ENCODE assay signal across 1 cellular context in the genomic region with DNA sequence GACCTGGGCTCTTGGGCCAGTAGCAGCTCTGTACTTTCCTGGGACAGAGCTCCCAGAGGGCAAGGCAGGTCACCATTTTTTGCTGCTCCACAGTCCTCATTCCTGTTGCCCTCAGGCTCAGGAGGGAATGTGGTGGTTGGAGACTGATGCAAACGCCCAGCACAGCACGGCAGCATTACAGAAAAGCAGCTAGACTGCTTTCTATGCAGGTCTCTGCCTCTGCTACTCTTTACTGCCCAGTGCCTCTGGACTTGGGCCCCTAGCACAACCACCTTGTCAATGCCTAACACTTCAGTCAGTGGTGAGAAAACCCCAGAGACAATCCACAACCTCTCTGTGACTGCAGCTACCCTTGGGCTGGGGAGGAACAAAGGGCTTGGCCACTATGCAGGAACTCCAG.
TF ChIP-seq lines count a peak whose summit lies in the region.

No MANE protein-coding gene starts in this region.

TF ChIP-seq in H1, 55 proteins besides CTCF, POLR2A, EP300 and RAD21 (continued from another document):
- TF ChIP-seq CBX5 (IDR thresholded peaks at IDR 0.05; ENCODE audit: low read depth, low read length), result no peak
